ENCODE assay signal across 19 cellular contexts in the genomic region with DNA sequence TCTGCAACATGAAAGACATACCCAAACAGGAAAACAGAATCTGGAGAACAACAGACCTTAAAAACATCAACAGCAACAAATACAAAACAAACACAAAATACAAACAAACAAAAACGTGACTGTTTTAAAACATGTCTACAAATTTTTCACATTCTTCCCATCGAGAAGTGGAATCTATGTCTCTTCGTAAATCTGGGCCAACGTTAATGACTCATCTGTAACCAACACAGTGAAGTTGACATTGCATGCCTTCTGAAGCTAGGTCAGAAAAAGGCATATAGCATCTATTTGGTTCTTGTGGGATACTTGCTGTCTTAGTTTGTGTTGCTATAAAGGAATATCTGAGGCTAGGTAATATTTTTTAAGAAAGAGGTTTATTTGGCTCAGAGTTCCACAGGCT.
DNase-seq lines count a peak whose midpoint lies in the region; ATAC-seq and TF ChIP-seq lines count a peak whose summit lies in the region.
"Had no signal": no experiment of that assay in that cellular context is flagged by ENCODE, and none has a peak within 500 bp of the region (broad histone marks: within the 10 kb centered on the region; RNA-seq: fewer than 3 reads in every experiment).

No MANE protein-coding gene starts in this region.

- ATAC-seq in foreskin keratinocyte (no peak), GM18519 (IDR thresholded peaks at IDR 0.05; ENCODE audit: low FRiP score, unreplicated experiment) (no peak)
- ATAC-seq: body of pancreas, Panc1 had no signal

- no peaks in the 10 kb centered on the region for H3K79me2 ChIP-seq in GM23248 (ENCODE audit: insufficient read depth)

- no peak for TF ChIP-seq CTCF in foreskin keratinocyte (conservative IDR thresholded peaks at IDR 0.05)

- H2AFZ ChIP-seq in GM23248: peak overlapping the region; percentile 31; the same call in 1 of the 2 replicates

- H3K9ac ChIP-seq in GM23248: no peak overlapping the region; the same call in 1 of the 2 replicates

- 1 to 2% methylated on average over 4 of the region's 4 CpGs for WGBS in GM23248 (ENCODE audit: low coverage in 1 of 2, low lambda C conversion rate in 2 of 2, missing lambda C conversion rate in 2 of 2), 2 experiments

- H3K4me2 ChIP-seq in GM23248 (ENCODE audit: unreplicated experiment): no peak overlapping the region

- no peaks in the 10 kb centered on the region for H3K36me3 ChIP-seq in GM23248 (ENCODE audit: low read depth)

- H3K27me3 ChIP-seq in GM23248 (replicated peaks; ENCODE audit: insufficient read depth) (no peaks in the 10 kb centered on the region), foreskin keratinocyte (no peaks in the 10 kb centered on the region)
- H3K27me3 ChIP-seq: body of pancreas, testis had no signal

- peak; percentile 11 for DNase-seq in A172 (ENCODE audit: low spot score)
- peak; percentile 84 for DNase-seq in GM23248
- peak; percentile 73 for DNase-seq in amniotic epithelial cell (ENCODE audit: low read depth)
- DNase-seq in foreskin keratinocyte: peak; percentile 10 to 49
- DNase-seq in activated CD4-positive, alpha-beta T cell treated with anti-CD3 and anti-CD28 coated beads, Interleukin-2, amount 50 U/mL, for 4 hours: no peak
- DNase-seq in central memory CD4-positive, alpha-beta T cell: no peak
- no peak for DNase-seq in activated CD4-positive, alpha-beta T cell treated with anti-CD3 and anti-CD28 coated beads, Interleukin-2, amount 50 U/mL, for 48 hours
- DNase-seq: activated effector memory CD4-positive, alpha-beta T cell treated with anti-CD3 and anti-CD28 coated beads, Interleukin-2, amount 50 U/mL, for 16 hours; H9; NCI-H146; NCI-H526 treated with DMSO at 0.1 percent for 48 hours; right cardiac atrium; stimulated activated CD4-positive, alpha-beta T cell treated with anti-CD3 and anti-CD28 coated beads, Interleukin-2, amount 100 ng/mL, for 48 hours; stimulated activated CD8-positive, alpha-beta memory T cell treated with anti-CD3 and anti-CD28 coated beads, Interleukin-4, amount 100 ng/mL, for 48 hours; testis had no signal

- H3K9me2 ChIP-seq in GM23248 (ENCODE audit: insufficient read depth): no peaks in the 10 kb centered on the region

- in situ Hi-C loops in GM23248 (cut with MboI): no loop called here

- peaks cover 7% of the 10 kb centered on the region for H3K4me1 ChIP-seq in GM23248 (ENCODE audit: insufficient read depth)
- peaks cover 5% of the 10 kb centered on the region for H3K4me1 ChIP-seq in foreskin keratinocyte
- H3K4me1 ChIP-seq: body of pancreas, testis had no signal

- H3K4me3 ChIP-seq in GM23248: no peak overlapping the region
- H3K4me3 ChIP-seq: body of pancreas, lung, testis had no signal

- H3K27ac ChIP-seq in GM23248: peak overlapping the region; percentile 41
- H3K27ac ChIP-seq in foreskin keratinocyte: no peak overlapping the region
- H3K27ac ChIP-seq: body of pancreas, testis had no signal

- H3F3A ChIP-seq in GM23248 (ENCODE audit: insufficient read depth): peaks cover 4% of the 10 kb centered on the region

- no peaks in the 10 kb centered on the region for H4K20me1 ChIP-seq in GM23248 (ENCODE audit: insufficient read depth)

- H3K9me3 ChIP-seq in GM23248 (ENCODE audit: low read depth): no peaks in the 10 kb centered on the region
- H3K9me3 ChIP-seq: body of pancreas, testis had no signal

Comparison
In these comparisons a context has a peak if more than half of its experiments do, and no peak if none do; other contexts are left out.
1. DNase-seq: peak in A172 (single experiment), GM23248 (single experiment), amniotic epithelial cell (single experiment) and foreskin keratinocyte (2 of 2); none in activated CD4-positive, alpha-beta T cell treated with anti-CD3 and anti-CD28 coated beads, Interleukin-2, amount 50 U/mL, for 4 hours (0 of 2), central memory CD4-positive, alpha-beta T cell (single experiment) and activated CD4-positive, alpha-beta T cell treated with anti-CD3 and anti-CD28 coated beads, Interleukin-2, amount 50 U/mL, for 48 hours (0 of 2).